18 cellular contexts compared by ENCODE assay signal in genomic region chr11:38948392-38948791, GRCh38.
A peak's percentile ranks its signal among the peaks of the same experiment; 100 is the strongest.
DNase-seq lines count a peak whose midpoint lies in the region; ATAC-seq, FAIRE-seq and TF ChIP-seq lines count a peak whose summit lies in the region.
"Had no signal": no experiment of that assay in that cellular context is flagged by ENCODE, and none has a peak within 500 bp of the region (broad histone marks: within the 10 kb centered on the region; RNA-seq: fewer than 3 reads in every experiment).

No MANE protein-coding gene starts in this region.

- in situ Hi-C loops in IMR-90 (cut with MboI; ENCODE audit: low sequenced_read_pairs) = no loop called here

- H4K20me1 ChIP-seq in IMR-90 (ENCODE audit: insufficient read depth, low read length) (no peaks in the 10 kb centered on the region), H1 (replicated peaks in 1 of 2; ENCODE audit: control insufficient read depth in 1 of 2, insufficient read depth in 2 of 2, low read length in 2 of 2) (no peaks in the 10 kb centered on the region)
- H4K20me1 ChIP-seq: BLaER1 had no signal

- no peak for DNase-seq in A549 (ENCODE audit: low read depth in 1 of 2, low spot score in 1 of 2)
- DNase-seq in IMR-90 = no peak
- DNase-seq in MV-4-11 (lab: John Stamatoyannopoulos, UW) = peak; percentile 10
- DNase-seq in H1 (ENCODE audit: low read depth in 1 of 2, low spot score in 2 of 2) = no peak
- no peak for DNase-seq in dedifferentiated amniotic fluid mesenchymal stem cell (ENCODE audit: extremely low spot score)
- no peak for DNase-seq in SHP77 (lab: John Stamatoyannopoulos, UW)
- DNase-seq: Caco-2; CD4-positive, CD25-positive, alpha-beta regulatory T cell; CD8-positive, alpha-beta T cell; DMS153; DND-41; GOT3; H7; HCEC 1CT had no signal

- H3K4me2 ChIP-seq in A549 = no peak overlapping the region
- no peak overlapping the region for H3K4me2 ChIP-seq in IMR-90 (ENCODE audit: low read depth, low read length)
- no peak overlapping the region for H3K4me2 ChIP-seq in H1 (ENCODE audit: insufficient read depth in 1 of 2, low read depth in 2 of 2, low read length in 2 of 2)
- H3K4me2 ChIP-seq: BLaER1 had no signal

- H3K4ac ChIP-seq in IMR-90 (ENCODE audit: low read depth, low read length) (no peak overlapping the region), H1 (replicated peaks; ENCODE audit: insufficient read length, low read depth, low read length) (no peak overlapping the region)

- TF ChIP-seq RAD21 in A549 (conservative IDR thresholded peaks at IDR 0.05 in 1 of 2, IDR thresholded peaks at IDR 0.05 in 1 of 2) = no peak
- no peak for TF ChIP-seq RAD21 in IMR-90 (IDR thresholded peaks at IDR 0.05; ENCODE audit: low read length)
- TF ChIP-seq RAD21 in H1 (IDR thresholded peaks at IDR 0.05 in 1 of 2, conservative IDR thresholded peaks at IDR 0.05 in 1 of 2; ENCODE audit: low read depth in 2 of 2, low read length in 2 of 2) = no peak

- H3K27me3 ChIP-seq in IMR-90 (ENCODE audit: control insufficient read depth, insufficient read depth, low read length) (no peaks in the 10 kb centered on the region), H1 (replicated peaks in 1 of 4; ENCODE audit: control insufficient read depth in 3 of 4, extremely low read depth in 1 of 4, insufficient read depth in 3 of 4, low read length in 3 of 4) (no peaks in the 10 kb centered on the region)
- H3K27me3 ChIP-seq: BLaER1 had no signal

- no peak overlapping the region for H3K56ac ChIP-seq in IMR-90 (ENCODE audit: extremely low read depth, insufficient read depth, low read length)
- no peak overlapping the region for H3K56ac ChIP-seq in H1 (replicated peaks; ENCODE audit: insufficient read length, low read depth, low read length)

- no peak for TF ChIP-seq EP300 in A549 (IDR thresholded peaks at IDR 0.05)
- TF ChIP-seq EP300 in H1 (IDR thresholded peaks at IDR 0.05; ENCODE audit: borderline replicate concordance in 1 of 2, low read depth in 2 of 2, low read length in 2 of 2) = no peak

- H2BK5ac ChIP-seq in IMR-90 (ENCODE audit: low read depth, low read length, poor library complexity, severe bottlenecking) (no peak overlapping the region), H1 (ENCODE audit: low read depth, low read length) (no peak overlapping the region)

- H3K23ac ChIP-seq in IMR-90 (ENCODE audit: low read depth, low read length) (no peak overlapping the region), H1 (ENCODE audit: insufficient read length) (no peak overlapping the region)

- TF ChIP-seq POLR2A in A549 (IDR thresholded peaks at IDR 0.05; ENCODE audit: low read length) = no peak
- TF ChIP-seq POLR2A in IMR-90 (IDR thresholded peaks at IDR 0.05; ENCODE audit: low read depth, low read length) = no peak
- no peak for TF ChIP-seq POLR2A in H1 (IDR thresholded peaks at IDR 0.05; ENCODE audit: control extremely low read depth in 1 of 2, low read depth in 2 of 2, low read length in 2 of 2)

- no peaks in the 10 kb centered on the region for H3K36me3 ChIP-seq in IMR-90 (ENCODE audit: control insufficient read depth, insufficient read depth, low read length)
- no peaks in the 10 kb centered on the region for H3K36me3 ChIP-seq in H1 (ENCODE audit: control insufficient read depth in 2 of 4, insufficient read depth in 4 of 4, low read length in 3 of 4)
- H3K36me3 ChIP-seq: BLaER1 had no signal

- no peak for ATAC-seq in A549
- ATAC-seq in IMR-90 (ENCODE audit: low read depth) = no peak
- ATAC-seq: CD8-positive, alpha-beta T cell had no signal

- H4K5ac ChIP-seq in IMR-90 (ENCODE audit: low read depth, low read length) (no peak overlapping the region), H1 (ENCODE audit: insufficient read length, low read depth, low read length) (no peak overlapping the region)

- H3K9me1 ChIP-seq in IMR-90 (ENCODE audit: insufficient read depth, low read length) = no peaks in the 10 kb centered on the region

- no peak overlapping the region for H2BK120ac ChIP-seq in IMR-90 (ENCODE audit: low read depth, low read length)
- H2BK120ac ChIP-seq in H1 (replicated peaks; ENCODE audit: low read depth, low read length) = no peak overlapping the region

- no peak overlapping the region for H2AK9ac ChIP-seq in IMR-90 (replicated peaks; ENCODE audit: low read depth, low read length, poor library complexity)

- H4K8ac ChIP-seq in IMR-90 (ENCODE audit: low read depth in 2 of 2, low read length in 2 of 2) (no peak overlapping the region), H1 (ENCODE audit: extremely low read depth, insufficient read depth, low read length) (no peak overlapping the region)

- no peaks in the 10 kb centered on the region for H3K23me2 ChIP-seq in H1 (ENCODE audit: low read depth, low read length)

- H3K79me1 ChIP-seq in IMR-90 (ENCODE audit: low read depth in 1 of 2, low read length in 2 of 2) (no peaks in the 10 kb centered on the region), H1 (ENCODE audit: low read depth, low read length) (no peaks in the 10 kb centered on the region)

- H4K91ac ChIP-seq in IMR-90 (ENCODE audit: insufficient read depth, low read depth, low read length) = no peak overlapping the region
- H4K91ac ChIP-seq in H1 (replicated peaks; ENCODE audit: insufficient read length, low read length) = no peak overlapping the region

- H2BK12ac ChIP-seq in H1 (ENCODE audit: low read depth, low read length) = no peak overlapping the region

- H3K27ac ChIP-seq in A549 (no peak overlapping the region), IMR-90 (ENCODE audit: insufficient read depth, low read length) (no peak overlapping the region), H1 (ENCODE audit: low read depth, low read length) (no peak overlapping the region)
- H3K27ac ChIP-seq: BLaER1, C4-2B had no signal

- H2BK20ac ChIP-seq in IMR-90 (ENCODE audit: low read depth, low read length) (no peak overlapping the region), H1 (ENCODE audit: low read length) (no peak overlapping the region)

- H3K9me3 ChIP-seq in A549 (0 out of 3 replicates have a peak, but pooled peaks cover 2% of the 10 kb centered on the region), IMR-90 (ENCODE audit: control insufficient read depth, insufficient read depth, low read length) (no peaks in the 10 kb centered on the region; the same call in 1 of the 2 replicates), H1 (ENCODE audit: insufficient read depth in 2 of 2, low read depth in 1 of 2, low read length in 1 of 2) (peaks cover 0 to 3% of the 10 kb centered on the region in 2 experiments; a peak in 2 of 4 replicates)
- H3K9me3 ChIP-seq: Caco-2 had no signal

- TF ChIP-seq CTCF in A549 (IDR thresholded peaks at IDR 0.05) (no peak), IMR-90 (conservative IDR thresholded peaks at IDR 0.05; ENCODE audit: low read depth, low read length) (no peak), H1 (IDR thresholded peaks at IDR 0.05; ENCODE audit: control extremely low read depth in 1 of 3, insufficient read depth in 1 of 3, low read depth in 1 of 3, low read length in 3 of 3) (no peak)

- H2BK15ac ChIP-seq in IMR-90 (ENCODE audit: low read depth, low read length) (no peak overlapping the region), H1 (ENCODE audit: low read length) (no peak overlapping the region)

- FAIRE-seq in A549 (lab: Jason Lieb, UNC) (no peak), H1 (lab: Jason Lieb, UNC) (no peak)
- FAIRE-seq: G401.6, GM12892 had no signal

- WGBS in A549 (ENCODE audit: missing lambda C conversion rate) = 1% methylated on average over 1 of the region's 1 CpG
- no CpG with 5 or more reads among the region's 1 CpG for WGBS in IMR-90 (ENCODE audit: extremely low coverage in 2 of 2, insufficient read length in 1 of 2), 2 experiments
- 100% methylated on average over 1 of the region's 1 CpG; no CpG with 5 or more reads in 1 of the 2 experiments for whole genome bisulfite sequencing in H1 (ENCODE audit: extremely low coverage in 1 of 2, insufficient coverage in 1 of 2, insufficient read length in 1 of 2, insufficient replicate concordance in 2 of 2, low coverage in 1 of 2, low lambda C conversion rate in 2 of 2, missing lambda C conversion rate in 1 of 2), 2 experiments

- H2AFZ ChIP-seq in IMR-90 (replicated peaks; ENCODE audit: low read length, poor library complexity) (no peak overlapping the region), H1 (ENCODE audit: low read length) (no peak overlapping the region)

- H3K9ac ChIP-seq in IMR-90 (ENCODE audit: low read depth, low read length) (no peak overlapping the region), H1 (replicated peaks in 1 of 4; ENCODE audit: extremely low read depth in 1 of 4, low read depth in 3 of 4, low read length in 3 of 4) (no peak overlapping the region)
- H3K9ac ChIP-seq: BLaER1 had no signal

- H3K4me3 ChIP-seq in A549 (no peak overlapping the region), IMR-90 (ENCODE audit: insufficient read depth, low read depth, low read length) (no peak overlapping the region), H1 (ENCODE audit: extremely low read depth in 1 of 4, insufficient read depth in 2 of 4, low read depth in 3 of 4, low read length in 4 of 4) (no peak overlapping the region)
- H3K4me3 ChIP-seq: BLaER1 had no signal

- H3K14ac ChIP-seq in IMR-90 (replicated peaks; ENCODE audit: low read depth, low read length) (no peak overlapping the region), H1 (ENCODE audit: insufficient read length) (no peak overlapping the region)

- no peaks in the 10 kb centered on the region for H3K79me2 ChIP-seq in H1 (ENCODE audit: control insufficient read depth in 1 of 2, insufficient read depth in 2 of 2, low read length in 2 of 2)

- intact Hi-C loops in IMR-90 (cut with micrococcal nuclease) = no loop called here

- H3K4me1 ChIP-seq in A549 (no peaks in the 10 kb centered on the region), IMR-90 (ENCODE audit: control insufficient read depth, insufficient read depth, low read length) (no peaks in the 10 kb centered on the region), H1 (replicated peaks in 1 of 4; ENCODE audit: control insufficient read depth in 3 of 4, insufficient read depth in 4 of 4, low read length in 3 of 4) (no peaks in the 10 kb centered on the region)
- H3K4me1 ChIP-seq: BLaER1, Caco-2 had no signal

- H2AK5ac ChIP-seq in IMR-90 (ENCODE audit: low read depth, low read length) (no peak overlapping the region), H1 (ENCODE audit: low read depth, low read length) (no peak overlapping the region)

- POLR2A ChIA-PET in A549 (lab: Yijun Ruan, JAX) (no interaction called here), IMR-90 (lab: Charles Lee; ENCODE audit: unreplicated experiment) (no interaction called here), H1 (lab: Charles Lee; ENCODE audit: partially characterized antibody) (no interaction called here)

- H3K18ac ChIP-seq in IMR-90 (ENCODE audit: low read depth, low read length) (no peak overlapping the region), H1 (ENCODE audit: extremely low read depth, low read length) (no peak overlapping the region)

- CTCF ChIA-PET in A549 (lab: Yijun Ruan, JAX) (no interaction called here), IMR-90 (lab: Yijun Ruan, JAX) (no interaction called here), H1 (lab: Charles Lee; ENCODE audit: partially characterized antibody) (no interaction called here)

- dilution Hi-C loops in IMR-90 (cut with HindIII; ENCODE audit: low sequenced_read_pairs, unreplicated experiment) = no loop called here

- no TSS peak for BruUV-seq in IMR-90 (replicated peaks; lab: Mats Ljungman, UMichigan)

TF ChIP-seq in A549, 52 proteins besides CTCF, POLR2A, EP300 and RAD21 (continues in another document):
- TF ChIP-seq MAFK (IDR thresholded peaks at IDR 0.05; ENCODE audit: partially characterized antibody) = peak; percentile 77

TF ChIP-seq in H1, 55 proteins besides CTCF, POLR2A, EP300 and RAD21 (continues in another document):
- TF ChIP-seq MAFK (IDR thresholded peaks at IDR 0.05; ENCODE audit: low read depth, low read length) = peak; percentile 91; the same call in 1 of the 2 replicates

Comparison
In these comparisons a context has a peak if more than half of its experiments do, and no peak if none do; other contexts are left out.
1. Of the 18 proteins assayed by ChIP-seq in both H1 and A549: peak only in H1: none; only in A549: none; in both: MAFK; in neither: 17.